8 cellular contexts compared by ENCODE assay signal in genomic region chr16:75555707-75556512, GRCh38. TPM values are rescaled to one million over a fixed set of nuclear protein-coding genes. Genes with fewer than 3 reads are reported as not detected.
A peak's percentile ranks its signal among the peaks of the same experiment; 100 is the strongest.
DNase-seq lines count a peak whose midpoint lies in the region; ATAC-seq and TF ChIP-seq lines count a peak whose summit lies in the region.

A gene with protein sequence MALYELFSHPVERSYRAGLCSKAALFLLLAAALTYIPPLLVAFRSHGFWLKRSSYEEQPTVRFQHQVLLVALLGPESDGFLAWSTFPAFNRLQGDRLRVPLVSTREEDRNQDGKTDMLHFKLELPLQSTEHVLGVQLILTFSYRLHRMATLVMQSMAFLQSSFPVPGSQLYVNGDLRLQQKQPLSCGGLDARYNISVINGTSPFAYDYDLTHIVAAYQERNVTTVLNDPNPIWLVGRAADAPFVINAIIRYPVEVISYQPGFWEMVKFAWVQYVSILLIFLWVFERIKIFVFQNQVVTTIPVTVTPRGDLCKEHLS (minus strand): TSS chr16:75556252. CDS start chr16:75556209, 43 bp downstream.

- H3K36me3 ChIP-seq in endodermal cell (ENCODE audit: control insufficient read depth, insufficient read depth, low read length), result no peaks in the 10 kb centered on the region

- H3K4me3 Mint-ChIP-seq in activated CD8-positive, alpha-beta memory T cell treated with anti-CD3 and anti-CD28 coated beads, Interleukin-2, amount 10 ng/mL, durations not matched to agents 7 days and 5 days, result peak within 1 kb of the TSS; percentile 83
- peak within 1 kb of the TSS; percentile 84 for H3K4me3 Mint-ChIP-seq in endodermal cell

- peak; percentile 97 for ATAC-seq in GM19455 (IDR thresholded peaks at IDR 0.05; ENCODE audit: unreplicated experiment)
- peak; percentile 97 for ATAC-seq in activated CD8-positive, alpha-beta memory T cell treated with anti-CD3 and anti-CD28 coated beads, Interleukin-2, amount 10 ng/mL, durations not matched to agents 7 days and 5 days

- WGBS in endodermal cell (ENCODE audit: insufficient coverage in 1 of 2, insufficient read length in 1 of 2), 2 experiments, result 0 to 1% methylated on average over 26 to 80 of the region's 80 CpGs

- peaks cover 13% of the 10 kb centered on the region for H3K27me3 Mint-ChIP-seq in activated CD8-positive, alpha-beta memory T cell treated with anti-CD3 and anti-CD28 coated beads, Interleukin-2, amount 10 ng/mL, durations not matched to agents 7 days and 5 days
- H3K27me3 Mint-ChIP-seq in endodermal cell (ENCODE audit: insufficient read depth), result no peaks in the 10 kb centered on the region

- H3K9me3 Mint-ChIP-seq in activated CD8-positive, alpha-beta memory T cell treated with anti-CD3 and anti-CD28 coated beads, Interleukin-2, amount 10 ng/mL, durations not matched to agents 7 days and 5 days (ENCODE audit: low read depth), result no peaks in the 10 kb centered on the region
- no peaks in the 10 kb centered on the region for H3K9me3 Mint-ChIP-seq in endodermal cell

- H3K4me1 ChIP-seq in endodermal cell (ENCODE audit: control insufficient read depth, insufficient read depth, low read length), result no peaks in the 10 kb centered on the region

- CTCF ChIA-PET in activated CD8-positive, alpha-beta memory T cell treated with anti-CD3 and anti-CD28 coated beads, Interleukin-2, amount 10 ng/mL, durations not matched to agents 7 days and 5 days (lab: Charles Lee), result interaction anchor here (0.7 to 3.8 kb wide), 8 partner anchors 9 to 92 kb away, joined by 3 to 13 read pairs (median 4); partner anchors contain the start of genes GABARAPL2, KARS1 and TERF2IP

- H3K36me3 Mint-ChIP-seq in activated CD8-positive, alpha-beta memory T cell treated with anti-CD3 and anti-CD28 coated beads, Interleukin-2, amount 10 ng/mL, durations not matched to agents 7 days and 5 days, result peaks cover 2% of the 10 kb centered on the region
- H3K36me3 Mint-ChIP-seq in endodermal cell (ENCODE audit: low read depth), result no peaks in the 10 kb centered on the region

- H3K27ac ChIP-seq in endodermal cell (ENCODE audit: low read depth, low read length), result peak within 1 kb of the TSS; percentile 78

- H3K9me3 ChIP-seq in endodermal cell (ENCODE audit: control insufficient read depth, low read length), result no peaks in the 10 kb centered on the region

- H3K27ac Mint-ChIP-seq in activated CD8-positive, alpha-beta memory T cell treated with anti-CD3 and anti-CD28 coated beads, Interleukin-2, amount 10 ng/mL, durations not matched to agents 7 days and 5 days, result peak within 1 kb of the TSS; percentile 62
- peak within 1 kb of the TSS; percentile 96 for H3K27ac Mint-ChIP-seq in endodermal cell

- peak; percentile 96 for DNase-seq in COLO668 (lab: John Stamatoyannopoulos, UW; ENCODE audit: unreplicated experiment)
- DNase-seq in HK-2 (ENCODE audit: unreplicated experiment), result peak; percentile 92
- DNase-seq in NOMO-1 treated with DMSO at 0.1 percent for 48 hours (lab: John Stamatoyannopoulos, UW; ENCODE audit: unreplicated experiment), result peak; percentile 90
- peak; percentile 98 for DNase-seq in activated CD8-positive, alpha-beta memory T cell treated with anti-CD3 and anti-CD28 coated beads, Interleukin-2, amount 10 ng/mL, durations not matched to agents 7 days and 5 days
- DNase-seq in endodermal cell, result peak; percentile 99
- peak; percentile 98 for DNase-seq in mesenteric fat pad (ENCODE audit: low spot score)
- peak; percentile 94 for DNase-seq in stimulated activated CD8-positive, alpha-beta memory T cell treated with anti-CD3 and anti-CD28 coated beads, Interleukin-15, amount 100 ng/mL, for 1 hour (ENCODE audit: low read depth)

- peak within 1 kb of the TSS; percentile 66 for H3K9ac ChIP-seq in endodermal cell (ENCODE audit: extremely low read depth, low read length, poor library complexity, severe bottlenecking)

- no peaks in the 10 kb centered on the region for H3K27me3 ChIP-seq in endodermal cell (ENCODE audit: control insufficient read depth, insufficient read depth, low read length, poor library complexity, severe bottlenecking)

- TF ChIP-seq CTCF in endodermal cell (conservative IDR thresholded peaks at IDR 0.05), result peak; percentile 46

- H3K4me1 Mint-ChIP-seq in activated CD8-positive, alpha-beta memory T cell treated with anti-CD3 and anti-CD28 coated beads, Interleukin-2, amount 10 ng/mL, durations not matched to agents 7 days and 5 days, result peaks cover 13% of the 10 kb centered on the region
- peaks cover 8% of the 10 kb centered on the region for H3K4me1 Mint-ChIP-seq in endodermal cell

- peak within 1 kb of the TSS; percentile 94 for H3K4me3 ChIP-seq in endodermal cell (ENCODE audit: low read length)

RNA-seq across cellular contexts. Expression of the gene that starts here (rescaled TPM):
- total RNA-seq in activated CD8-positive, alpha-beta memory T cell treated with anti-CD3 and anti-CD28 coated beads, Interleukin-2, amount 10 ng/mL, durations not matched to agents 7 days and 5 days, result 1 to 10 TPM; 2.9 to 3.2 TPM
- total RNA-seq in endodermal cell (10 to 100 TPM; 11.9 to 15.7 TPM), mesenteric fat pad (7.2 TPM)
- 25.0 TPM for polyA plus RNA-seq in endodermal cell (2013, experiment 1 of 2)
- polyA plus RNA-seq in endodermal cell (2013, experiment 2 of 2), result 27.1 TPM

Comparison
In these comparisons a context has a peak if more than half of its experiments do, and no peak if none do; other contexts are left out.
1. Peak in every context shown above with its lines: DNase-seq, ATAC-seq, H3K4me3 ChIP-seq and H3K27ac ChIP-seq.